ENCODE assay signal across 8 cellular contexts in genomic region chr17:38752119-38752929, GRCh38. TPM values are rescaled to one million over a fixed set of nuclear protein-coding genes. Genes with fewer than 3 reads are reported as not detected.
DNase-seq lines count a peak whose midpoint lies in the region; ATAC-seq and TF ChIP-seq lines count a peak whose summit lies in the region.

TSS of gene PSMB3 (plus strand) at chr17:38752741. CDS start at chr17:38752827, 86 bp downstream.

- H3K36me3 ChIP-seq in ES-I3 (ENCODE audit: insufficient read depth, low read length): peaks cover 4% of the 10 kb centered on the region; the same call in 1 of the 2 replicates
- peaks cover 34% of the 10 kb centered on the region for H3K36me3 ChIP-seq in HAP-1 (replicated peaks)
- H3K36me3 ChIP-seq in MG63: peaks cover 40% of the 10 kb centered on the region

- peak within 1 kb of the TSS; percentile 69 for H3K9ac ChIP-seq in ES-I3 (ENCODE audit: low read depth, low read length)

- peaks cover 19% of the 10 kb centered on the region for H3K4me1 Mint-ChIP-seq in nephron

- H3K9me3 ChIP-seq in ES-I3 (ENCODE audit: control insufficient read depth, insufficient read depth, low read length): no peaks in the 10 kb centered on the region
- H3K9me3 ChIP-seq in HAP-1: no peaks in the 10 kb centered on the region
- no peaks in the 10 kb centered on the region for H3K9me3 ChIP-seq in MG63

- H3K27me3 ChIP-seq in HAP-1 (ENCODE audit: low read depth) (no peaks in the 10 kb centered on the region), MG63 (no peaks in the 10 kb centered on the region)

- in situ Hi-C loops in HAP-1 (cut with MboI; ENCODE audit: low sequenced_read_pairs): no loop called here

- no peaks in the 10 kb centered on the region for H3K27me3 Mint-ChIP-seq in nephron (ENCODE audit: low read depth)

- peak within 1 kb of the TSS; percentile 55 to 82 (median 78) for H3K27ac Mint-ChIP-seq in nephron

- H3K4me1 ChIP-seq in ES-I3 (ENCODE audit: insufficient read depth, low read length) (no peaks in the 10 kb centered on the region), HAP-1 (peaks cover 16% of the 10 kb centered on the region)

- ATAC-seq in stimulated activated naive CD8-positive, alpha-beta T cell treated with anti-CD3 and anti-CD28 coated beads, Interleukin-15, Interleukin-2, amounts not matched to agents 100 U/mL and 50 U/mL, for 24 hours: peak; percentile 91

- DNase-seq in HAP-1 (ENCODE audit: low spot score in 2 of 2): peak; percentile 99 to 100
- DNase-seq in MG63: peak; percentile 99
- peak; percentile 99 for DNase-seq in SHP77 (lab: John Stamatoyannopoulos, UW)
- DNase-seq in activated effector memory CD4-positive, alpha-beta T cell treated with Interleukin-2 at 50 U/mL for 16 hours: peak; percentile 93
- peak; percentile 100 for DNase-seq in fibroblast of the aortic adventitia (ENCODE audit: low read depth)
- peak; percentile 96 for DNase-seq in stimulated activated naive CD8-positive, alpha-beta T cell treated with anti-CD3 and anti-CD28 coated beads, Interleukin-15, Interleukin-2, amounts not matched to agents 100 U/mL and 50 U/mL, for 24 hours

- TF ChIP-seq CTCF in fibroblast of the aortic adventitia (IDR thresholded peaks at IDR 0.05; ENCODE audit: insufficient read depth, low read length) (no peak), nephron (IDR thresholded peaks at IDR 0.05; ENCODE audit: unreplicated experiment in 3 of 3) (no peak)

- H3K4me3 Mint-ChIP-seq in nephron: peak within 1 kb of the TSS; percentile 93 to 95 (median 93)

- no peaks in the 10 kb centered on the region for H3K9me3 Mint-ChIP-seq in nephron

- peaks cover 18% of the 10 kb centered on the region for H3K36me3 Mint-ChIP-seq in nephron (ENCODE audit: low read depth)

- H3K4me3 ChIP-seq in HAP-1 (peak within 1 kb of the TSS; percentile 65), MG63 (peak within 1 kb of the TSS; percentile 76), fibroblast of the aortic adventitia (ENCODE audit: low read depth, low read length) (peak within 1 kb of the TSS; percentile 100)

RNA-seq across cellular contexts. Expression of gene PSMB3, which starts in this region (rescaled TPM):
- 494 and 524 TPM in 2 replicates for total RNA-seq in MG63 (2014; rRNA removed; shearing (Covaris generic); ENCODE audit: low replicate concordance)
- 78.7 and 293 TPM in 2 replicates for total RNA-seq in fibroblast of the aortic adventitia (ENCODE audit: low replicate concordance)

Comparison
In these comparisons a context has a peak if more than half of its experiments do, and no peak if none do; other contexts are left out.
1. Peak in every context shown above with its lines: DNase-seq, ATAC-seq and H3K4me3 ChIP-seq.